ENCODE assay signal across 10 cellular contexts in genomic region chr11:19979519-19979845, GRCh38.
DNase-seq lines count a peak whose midpoint lies in the region; ATAC-seq and TF ChIP-seq lines count a peak whose summit lies in the region.
"Had no signal": no experiment of that assay in that cellular context is flagged by ENCODE, and none has a peak within 500 bp of the region (broad histone marks: within the 10 kb centered on the region; RNA-seq: fewer than 3 reads in every experiment).

No MANE protein-coding gene starts in this region.

- peaks cover 68% of the 10 kb centered on the region for H3K79me2 ChIP-seq in osteoblast (ENCODE audit: insufficient read depth, low read length)

- H3K27ac ChIP-seq in osteoblast (ENCODE audit: low read depth, low read length) = peak overlapping the region; percentile 74
- H3K27ac ChIP-seq in ovary = no peak overlapping the region

- intact Hi-C loops in ovary (cut with DNase I) = no loop called here

- H3K36me3 ChIP-seq in osteoblast (ENCODE audit: insufficient read depth, low read length) (peaks cover 9% of the 10 kb centered on the region), ovary (no peaks in the 10 kb centered on the region)

- H4K20me1 ChIP-seq in osteoblast (ENCODE audit: insufficient read depth, low read length) = no peaks in the 10 kb centered on the region

- WGBS in ovary, 3 donors = 93 to 95% (median 94%) methylated on average over 5 of the region's 5 CpGs

- H3K4me1 ChIP-seq in osteoblast (ENCODE audit: insufficient read depth, low read length) (peaks cover 40% of the 10 kb centered on the region), ovary (ENCODE audit: insufficient read depth) (peaks cover 15% of the 10 kb centered on the region)

- no peak overlapping the region for H3K4me2 ChIP-seq in osteoblast (ENCODE audit: insufficient read depth, low read length)

- no peak for TF ChIP-seq POLR2A in ovary (IDR thresholded peaks at IDR 0.05)

- no peaks in the 10 kb centered on the region for H3K9me3 ChIP-seq in osteoblast (ENCODE audit: low read depth, low read length)
- H3K9me3 ChIP-seq in ovary = no peaks in the 10 kb centered on the region

- H3K27me3 ChIP-seq in osteoblast (ENCODE audit: insufficient read depth, low read length) = no peaks in the 10 kb centered on the region
- H3K27me3 ChIP-seq in ovary = no peaks in the 10 kb centered on the region

- TF ChIP-seq CTCF in osteoblast (IDR thresholded peaks at IDR 0.05; ENCODE audit: extremely low read depth, low read depth, low read length) (no peak), ovary (IDR thresholded peaks at IDR 0.05) (no peak)

- DNase-seq in osteoblast (ENCODE audit: insufficient read length, low spot score, missing footprints) (no peak), DMS 273 (lab: John Stamatoyannopoulos, UW; ENCODE audit: unreplicated experiment) (no peak), NCI-H2227 treated with DMSO at 0.1 percent for 48 hours (lab: John Stamatoyannopoulos, UW) (no peak), DMS153 treated with DMSO at 0.1 percent for 48 hours (lab: John Stamatoyannopoulos, UW; ENCODE audit: unreplicated experiment) (no peak), ovary (no peak)
- DNase-seq: activated CD8-positive, alpha-beta memory T cell treated with anti-CD3 and anti-CD28 coated beads for 24 hours; nephron progenitor cell had no signal

- no peak for TF ChIP-seq EP300 in ovary (IDR thresholded peaks at IDR 0.05)

- no peak overlapping the region for H2AFZ ChIP-seq in osteoblast (ENCODE audit: low read length)

- H3K4me3 ChIP-seq in osteoblast (ENCODE audit: insufficient read depth, low read length) (no peak overlapping the region), ovary (no peak overlapping the region)

- peak; percentile 74 for ATAC-seq in GM18861 (IDR thresholded peaks at IDR 0.05; ENCODE audit: unreplicated experiment)
- ATAC-seq in GM21825 (IDR thresholded peaks at IDR 0.05; ENCODE audit: unreplicated experiment) = peak; percentile 76
- peak; percentile 81 for ATAC-seq in HG03571 (IDR thresholded peaks at IDR 0.05; ENCODE audit: unreplicated experiment)
